ENCODE assay signal across 15 cellular contexts in the genomic region with DNA sequence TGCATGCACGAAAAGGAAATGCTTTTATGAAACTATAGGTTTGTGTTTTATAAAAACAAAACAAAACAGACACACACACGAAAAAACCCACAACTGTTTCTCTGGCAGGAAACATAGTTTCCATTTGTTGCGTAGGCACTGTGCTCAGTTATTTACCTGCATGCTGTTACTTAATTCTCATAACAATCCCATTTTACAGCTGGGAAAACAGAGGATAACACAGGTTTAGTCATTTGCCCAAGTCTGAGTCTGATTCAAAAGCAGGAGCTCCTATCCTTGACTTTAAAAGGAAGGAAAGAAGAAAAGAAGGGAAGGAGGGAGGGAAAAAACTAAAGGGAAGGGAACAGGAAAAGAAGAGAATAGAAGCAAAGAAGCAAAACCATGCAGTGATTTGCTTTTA.
DNase-seq lines count a peak whose midpoint lies in the region; ATAC-seq and TF ChIP-seq lines count a peak whose summit lies in the region.
"Had no signal": no experiment of that assay in that cellular context is flagged by ENCODE, and none has a peak within 500 bp of the region (broad histone marks: within the 10 kb centered on the region; RNA-seq: fewer than 3 reads in every experiment).

No MANE protein-coding gene starts in this region.

- no peak overlapping the region for H3K4me3 ChIP-seq in GM23338
- no peak overlapping the region for H3K4me3 ChIP-seq in LNCaP clone FGC (ENCODE audit: low read depth, low read length)
- H3K4me3 ChIP-seq in psoas muscle = peak overlapping the region; percentile 18
- H3K4me3 ChIP-seq: GM12878, GM23248, HAP-1 had no signal

- TF ChIP-seq CTCF in GM23338 (conservative IDR thresholded peaks at IDR 0.05; ENCODE audit: low read depth in 2 of 2) (no peak), LNCaP clone FGC (IDR thresholded peaks at IDR 0.05; ENCODE audit: control insufficient read depth, extremely low read depth, insufficient read depth) (no peak), psoas muscle (IDR thresholded peaks at IDR 0.05) (no peak)

- H2AFZ ChIP-seq in GM23338 = peak overlapping the region; percentile 66; the same call in 1 of the 2 replicates
- H2AFZ ChIP-seq: GM23248 had no signal

- CTCF ChIA-PET in T-cell (lab: Charles Lee) = no interaction called here

- peaks cover 3% of the 10 kb centered on the region; the same call in 1 of the 3 replicates for H3K4me1 Mint-ChIP-seq in GM23338
- no peaks in the 10 kb centered on the region for H3K4me1 Mint-ChIP-seq in T-cell

- H3K4me1 ChIP-seq in GM23338 (ENCODE audit: insufficient read depth) (no peaks in the 10 kb centered on the region), psoas muscle (no peaks in the 10 kb centered on the region)
- H3K4me1 ChIP-seq: Caco-2, HAP-1 had no signal

- no peak overlapping the region for H3K4me2 ChIP-seq in GM23338

- no peaks in the 10 kb centered on the region for H3K36me3 ChIP-seq in GM23338 (ENCODE audit: insufficient read depth)
- no peaks in the 10 kb centered on the region for H3K36me3 ChIP-seq in psoas muscle (ENCODE audit: insufficient read depth in 1 of 2, low read depth in 1 of 2)
- H3K36me3 ChIP-seq: HAP-1 had no signal

- H3K9me2 ChIP-seq in GM23338 (ENCODE audit: insufficient read depth) = peaks cover 10% of the 10 kb centered on the region; the same call in 1 of the 2 replicates

- DNase-seq in GM23338 (ENCODE audit: low spot score) (no peak), LNCaP clone FGC (ENCODE audit: low read depth) (peak; percentile 19), islet precursor cell (peak; percentile 1), psoas muscle (no peak), EL (no peak), NCI-H1105 treated with DMSO at 0.1 percent for 48 hours (lab: John Stamatoyannopoulos, UW) (no peak), T-cell (no peak)
- DNase-seq: Caco-2; CD8-positive, alpha-beta T cell; DND-41; GDM1; HFFc6 had no signal

- H3K79me2 ChIP-seq in GM23338 (replicated peaks; ENCODE audit: insufficient read depth) = no peaks in the 10 kb centered on the region

- H3K27ac ChIP-seq in GM23338 (ENCODE audit: low read depth) (no peak overlapping the region), psoas muscle (no peak overlapping the region)
- H3K27ac ChIP-seq: GM23248 had no signal

- ATAC-seq in GM23338 (no peak), psoas muscle (no peak), T-cell (replicated peaks in 1 of 4) (no peak)
- ATAC-seq: CD8-positive, alpha-beta T cell; GM12878 had no signal

- H3K27me3 Mint-ChIP-seq in GM23338 (ENCODE audit: insufficient read depth, low read depth, poor library complexity) = peaks cover 2% of the 10 kb centered on the region
- peaks cover 8 to 10% of the 10 kb centered on the region in 2 donors for H3K27me3 Mint-ChIP-seq in T-cell

- H3K9me3 Mint-ChIP-seq in GM23338 (no peaks in the 10 kb centered on the region), T-cell (no peaks in the 10 kb centered on the region)
- H3K9me3 Mint-ChIP-seq: CD8-positive, alpha-beta T cell; HFFc6 had no signal

- intact Hi-C loops in psoas muscle (cut with DNase I) = loop anchor here in 1 of 2 donors (10.0 kb wide), 1 partner anchor 52 kb away; no protein-coding TSS in a partner anchor

- H3K36me3 Mint-ChIP-seq in GM23338 (ENCODE audit: low read depth) = no peaks in the 10 kb centered on the region
- no peaks in the 10 kb centered on the region for H3K36me3 Mint-ChIP-seq in T-cell
- H3K36me3 Mint-ChIP-seq: CD8-positive, alpha-beta T cell had no signal

- no peaks in the 10 kb centered on the region for H3F3A ChIP-seq in GM23338 (replicated peaks; ENCODE audit: low read depth)

- H3K4me3 Mint-ChIP-seq in GM23338 = no peak overlapping the region
- H3K4me3 Mint-ChIP-seq in T-cell = no peak overlapping the region
- H3K4me3 Mint-ChIP-seq: CD8-positive, alpha-beta T cell; HFFc6 had no signal

- no peaks in the 10 kb centered on the region for H3K9me3 ChIP-seq in psoas muscle
- H3K9me3 ChIP-seq: Caco-2, HAP-1 had no signal

- H3K27me3 ChIP-seq in GM23338 (ENCODE audit: insufficient read depth) = no peaks in the 10 kb centered on the region
- H3K27me3 ChIP-seq in psoas muscle (ENCODE audit: insufficient read depth in 3 of 3, low read length in 2 of 3) = no peaks in the 10 kb centered on the region

- H3K27ac Mint-ChIP-seq in GM23338 (no peak overlapping the region), T-cell (no peak overlapping the region)
- H3K27ac Mint-ChIP-seq: CD8-positive, alpha-beta T cell; HFFc6 had no signal

- H4K20me1 ChIP-seq in GM23338 (replicated peaks; ENCODE audit: insufficient read depth) = no peaks in the 10 kb centered on the region; the same call in 1 of the 2 replicates

- POLR2A ChIA-PET in T-cell (lab: Charles Lee) = no interaction called here

- 70 to 77% (median 73%) methylated on average over 3 of the region's 3 CpGs for WGBS in psoas muscle, 3 donors

TF ChIP-seq in GM23338, 12 proteins besides CTCF, POLR2A, EP300 and RAD21 (continues in another document):
- TF ChIP-seq ZNF331 (CRISPR knock-in tag; IDR thresholded peaks at IDR 0.05; ENCODE audit: low read depth) (no peak), POLR2AphosphoS5 (IDR thresholded peaks at IDR 0.05; ENCODE audit: low read depth) (no peak), JUNB (IDR thresholded peaks at IDR 0.05; ENCODE audit: unreplicated experiment) (no peak), EZH2phosphoT487 (IDR thresholded peaks at IDR 0.05; ENCODE audit: unreplicated experiment) (no peak), EZH2 (IDR thresholded peaks at IDR 0.05; ENCODE audit: low read depth, unreplicated experiment) (no peak), NANOG (IDR thresholded peaks at IDR 0.05; ENCODE audit: borderline replicate concordance) (no peak), ZNF114 (CRISPR knock-in tag; IDR thresholded peaks at IDR 0.05) (no peak)
- TF ChIP-seq, protein P1, sequence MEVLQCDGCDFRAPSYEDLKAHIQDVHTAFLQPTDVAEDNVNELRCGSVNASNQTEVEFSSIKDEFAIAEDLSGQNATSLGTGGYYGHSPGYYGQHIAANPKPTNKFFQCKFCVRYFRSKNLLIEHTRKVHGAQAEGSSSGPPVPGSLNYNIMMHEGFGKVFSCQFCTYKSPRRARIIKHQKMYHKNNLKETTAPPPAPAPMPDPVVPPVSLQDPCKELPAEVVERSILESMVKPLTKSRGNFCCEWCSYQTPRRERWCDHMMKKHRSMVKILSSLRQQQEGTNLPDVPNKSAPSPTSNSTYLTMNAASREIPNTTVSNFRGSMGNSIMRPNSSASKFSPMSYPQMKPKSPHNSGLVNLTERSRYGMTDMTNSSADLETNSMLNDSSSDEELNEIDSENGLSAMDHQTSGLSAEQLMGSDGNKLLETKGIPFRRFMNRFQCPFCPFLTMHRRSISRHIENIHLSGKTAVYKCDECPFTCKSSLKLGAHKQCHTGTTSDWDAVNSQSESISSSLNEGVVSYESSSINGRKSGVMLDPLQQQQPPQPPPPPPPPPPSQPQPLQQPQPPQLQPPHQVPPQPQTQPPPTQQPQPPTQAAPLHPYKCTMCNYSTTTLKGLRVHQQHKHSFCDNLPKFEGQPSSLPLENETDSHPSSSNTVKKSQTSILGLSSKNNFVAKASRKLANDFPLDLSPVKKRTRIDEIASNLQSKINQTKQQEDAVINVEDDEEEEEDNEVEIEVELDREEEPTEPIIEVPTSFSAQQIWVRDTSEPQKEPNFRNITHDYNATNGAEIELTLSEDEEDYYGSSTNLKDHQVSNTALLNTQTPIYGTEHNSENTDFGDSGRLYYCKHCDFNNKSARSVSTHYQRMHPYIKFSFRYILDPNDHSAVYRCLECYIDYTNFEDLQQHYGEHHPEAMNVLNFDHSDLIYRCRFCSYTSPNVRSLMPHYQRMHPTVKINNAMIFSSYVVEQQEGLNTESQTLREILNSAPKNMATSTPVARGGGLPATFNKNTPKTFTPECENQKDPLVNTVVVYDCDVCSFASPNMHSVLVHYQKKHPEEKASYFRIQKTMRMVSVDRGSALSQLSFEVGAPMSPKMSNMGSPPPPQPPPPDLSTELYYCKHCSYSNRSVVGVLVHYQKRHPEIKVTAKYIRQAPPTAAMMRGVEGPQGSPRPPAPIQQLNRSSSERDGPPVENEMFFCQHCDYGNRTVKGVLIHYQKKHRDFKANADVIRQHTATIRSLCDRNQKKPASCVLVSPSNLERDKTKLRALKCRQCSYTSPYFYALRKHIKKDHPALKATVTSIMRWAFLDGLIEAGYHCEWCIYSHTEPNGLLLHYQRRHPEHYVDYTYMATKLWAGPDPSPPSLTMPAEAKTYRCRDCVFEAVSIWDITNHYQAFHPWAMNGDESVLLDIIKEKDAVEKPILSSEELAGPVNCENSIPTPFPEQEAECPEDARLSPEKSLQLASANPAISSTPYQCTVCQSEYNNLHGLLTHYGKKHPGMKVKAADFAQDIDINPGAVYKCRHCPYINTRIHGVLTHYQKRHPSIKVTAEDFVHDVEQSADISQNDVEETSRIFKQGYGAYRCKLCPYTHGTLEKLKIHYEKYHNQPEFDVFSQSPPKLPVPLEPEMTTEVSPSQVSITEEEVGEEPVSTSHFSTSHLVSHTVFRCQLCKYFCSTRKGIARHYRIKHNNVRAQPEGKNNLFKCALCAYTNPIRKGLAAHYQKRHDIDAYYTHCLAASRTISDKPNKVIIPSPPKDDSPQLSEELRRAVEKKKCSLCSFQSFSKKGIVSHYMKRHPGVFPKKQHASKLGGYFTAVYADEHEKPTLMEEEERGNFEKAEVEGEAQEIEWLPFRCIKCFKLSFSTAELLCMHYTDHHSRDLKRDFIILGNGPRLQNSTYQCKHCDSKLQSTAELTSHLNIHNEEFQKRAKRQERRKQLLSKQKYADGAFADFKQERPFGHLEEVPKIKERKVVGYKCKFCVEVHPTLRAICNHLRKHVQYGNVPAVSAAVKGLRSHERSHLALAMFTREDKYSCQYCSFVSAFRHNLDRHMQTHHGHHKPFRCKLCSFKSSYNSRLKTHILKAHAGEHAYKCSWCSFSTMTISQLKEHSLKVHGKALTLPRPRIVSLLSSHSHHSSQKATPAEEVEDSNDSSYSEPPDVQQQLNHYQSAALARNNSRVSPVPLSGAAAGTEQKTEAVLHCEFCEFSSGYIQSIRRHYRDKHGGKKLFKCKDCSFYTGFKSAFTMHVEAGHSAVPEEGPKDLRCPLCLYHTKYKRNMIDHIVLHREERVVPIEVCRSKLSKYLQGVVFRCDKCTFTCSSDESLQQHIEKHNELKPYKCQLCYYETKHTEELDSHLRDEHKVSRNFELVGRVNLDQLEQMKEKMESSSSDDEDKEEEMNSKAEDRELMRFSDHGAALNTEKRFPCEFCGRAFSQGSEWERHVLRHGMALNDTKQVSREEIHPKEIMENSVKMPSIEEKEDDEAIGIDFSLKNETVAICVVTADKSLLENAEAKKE (CRISPR knock-in tag; IDR thresholded peaks at IDR 0.05) = no peak
- TF ChIP-seq, protein P2, sequence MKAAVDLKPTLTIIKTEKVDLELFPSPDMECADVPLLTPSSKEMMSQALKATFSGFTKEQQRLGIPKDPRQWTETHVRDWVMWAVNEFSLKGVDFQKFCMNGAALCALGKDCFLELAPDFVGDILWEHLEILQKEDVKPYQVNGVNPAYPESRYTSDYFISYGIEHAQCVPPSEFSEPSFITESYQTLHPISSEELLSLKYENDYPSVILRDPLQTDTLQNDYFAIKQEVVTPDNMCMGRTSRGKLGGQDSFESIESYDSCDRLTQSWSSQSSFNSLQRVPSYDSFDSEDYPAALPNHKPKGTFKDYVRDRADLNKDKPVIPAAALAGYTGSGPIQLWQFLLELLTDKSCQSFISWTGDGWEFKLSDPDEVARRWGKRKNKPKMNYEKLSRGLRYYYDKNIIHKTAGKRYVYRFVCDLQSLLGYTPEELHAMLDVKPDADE (IDR thresholded peaks at IDR 0.05) = no peak

Comparison
In these comparisons a context has a peak if more than half of its experiments do, and no peak if none do; other contexts are left out.
1. DNase-seq: peak in LNCaP clone FGC (single experiment) and islet precursor cell (single experiment); none in GM23338 (single experiment), psoas muscle (0 of 2), EL (single experiment), NCI-H1105 treated with DMSO at 0.1 percent for 48 hours (single experiment) and T-cell (0 of 34).